Comparison of ENCODE assay signal across 20 cellular contexts in genomic region chr14:68165274-68165843, GRCh38.
DNase-seq lines count a peak whose midpoint lies in the region; TF ChIP-seq lines count a peak whose summit lies in the region.
"Had no signal": no experiment of that assay in that cellular context is flagged by ENCODE, and none has a peak within 500 bp of the region (broad histone marks: within the 10 kb centered on the region; RNA-seq: fewer than 3 reads in every experiment).

No MANE protein-coding gene starts in this region.

- no peaks in the 10 kb centered on the region for H3K9me3 Mint-ChIP-seq in endodermal cell
- H3K9me3 Mint-ChIP-seq in nephron, result no peaks in the 10 kb centered on the region
- peaks cover 5% of the 10 kb centered on the region for H3K9me3 Mint-ChIP-seq in type B pancreatic cell
- H3K9me3 Mint-ChIP-seq: activated CD4-positive, alpha-beta T cell treated with anti-CD3 and anti-CD28 coated beads, Interleukin-2, amount 10 ng/mL, durations not matched to agents 24 days and 14 days; CD8-positive, alpha-beta T cell; naive thymus-derived CD8-positive, alpha-beta T cell; stimulated activated naive CD8-positive, alpha-beta T cell treated with anti-CD3 and anti-CD28 coated beads, Interleukin-15, amount 100 ng/mL, for 72 hours had no signal

- no peak for DNase-seq in LNCaP clone FGC (ENCODE audit: low read depth)
- no peak for DNase-seq in endodermal cell
- no peak for DNase-seq in type B pancreatic cell (ENCODE audit: extremely low spot score, unreplicated experiment)
- no peak for DNase-seq in iPS-NIHi11 (ENCODE audit: low spot score)
- no peak for DNase-seq in NCI-H82 (lab: John Stamatoyannopoulos, UW)
- no peak for DNase-seq in COLO668 (lab: John Stamatoyannopoulos, UW; ENCODE audit: unreplicated experiment)
- DNase-seq: activated CD4-positive, alpha-beta T cell treated with anti-CD3 and anti-CD28 coated beads, Interleukin-2, amount 10 ng/mL, durations not matched to agents 24 days and 14 days; adrenal gland; CD8-positive, alpha-beta T cell; central memory CD4-positive, alpha-beta T cell; effector CD8-positive, alpha-beta T cell; lower lobe of right lung; naive thymus-derived CD8-positive, alpha-beta T cell; NCI-H2029 treated with DMSO at 0.1 percent for 48 hours; NCI-H446 treated with DMSO at 0.1 percent for 48 hours; stimulated activated CD4-positive, alpha-beta T cell treated with anti-CD3 and anti-CD28 coated beads, Interleukin-4, amount 100 ng/mL, for 1 hour; stimulated activated naive CD8-positive, alpha-beta T cell treated with anti-CD3 and anti-CD28 coated beads, Interleukin-15, amount 100 ng/mL, for 72 hours had no signal

- 88% methylated on average over 1 of the region's 2 CpGs; no CpG with 5 or more reads in 1 of the 2 experiments for WGBS in endodermal cell (ENCODE audit: insufficient coverage in 1 of 2, insufficient read length in 1 of 2), 2 experiments

- H3K4me3 ChIP-seq in LNCaP clone FGC (ENCODE audit: low read depth, low read length), result 0 out of 2 replicates have a peak overlapping the region, but pooled peaks have one; percentile 22
- H3K4me3 ChIP-seq in endodermal cell (ENCODE audit: low read length), result no peak overlapping the region
- H3K4me3 ChIP-seq: adrenal gland, K562, lower lobe of right lung had no signal

- H3K27ac ChIP-seq in endodermal cell (ENCODE audit: low read depth, low read length), result no peak overlapping the region
- H3K27ac ChIP-seq: lower lobe of right lung, RWPE1 had no signal

- H3K4me1 Mint-ChIP-seq in endodermal cell (peaks cover 24% of the 10 kb centered on the region), nephron (peaks cover 80% of the 10 kb centered on the region), type B pancreatic cell (ENCODE audit: unreplicated experiment) (peaks cover 58% of the 10 kb centered on the region)
- H3K4me1 Mint-ChIP-seq: activated CD4-positive, alpha-beta T cell treated with anti-CD3 and anti-CD28 coated beads, Interleukin-2, amount 10 ng/mL, durations not matched to agents 24 days and 14 days; naive thymus-derived CD8-positive, alpha-beta T cell; stimulated activated naive CD8-positive, alpha-beta T cell treated with anti-CD3 and anti-CD28 coated beads, Interleukin-15, amount 100 ng/mL, for 72 hours had no signal

- H3K27me3 Mint-ChIP-seq in endodermal cell (ENCODE audit: insufficient read depth) (no peaks in the 10 kb centered on the region), nephron (ENCODE audit: low read depth) (no peaks in the 10 kb centered on the region), type B pancreatic cell (no peaks in the 10 kb centered on the region)
- H3K27me3 Mint-ChIP-seq: activated CD4-positive, alpha-beta T cell treated with anti-CD3 and anti-CD28 coated beads, Interleukin-2, amount 10 ng/mL, durations not matched to agents 24 days and 14 days; naive thymus-derived CD8-positive, alpha-beta T cell; stimulated activated naive CD8-positive, alpha-beta T cell treated with anti-CD3 and anti-CD28 coated beads, Interleukin-15, amount 100 ng/mL, for 72 hours had no signal

- no peaks in the 10 kb centered on the region for H3K9me3 ChIP-seq in endodermal cell (ENCODE audit: control insufficient read depth, low read length)
- H3K9me3 ChIP-seq: adrenal gland, lower lobe of right lung had no signal

- no peak for TF ChIP-seq CTCF in LNCaP clone FGC (IDR thresholded peaks at IDR 0.05; ENCODE audit: control insufficient read depth, extremely low read depth, insufficient read depth)
- no peak for TF ChIP-seq CTCF in endodermal cell (conservative IDR thresholded peaks at IDR 0.05)
- no peak for TF ChIP-seq CTCF in nephron (IDR thresholded peaks at IDR 0.05; ENCODE audit: unreplicated experiment in 3 of 3)
- no peak for TF ChIP-seq CTCF in type B pancreatic cell (conservative IDR thresholded peaks at IDR 0.05)

- H3K36me3 Mint-ChIP-seq in endodermal cell (ENCODE audit: low read depth) (no peaks in the 10 kb centered on the region), nephron (ENCODE audit: low read depth) (no peaks in the 10 kb centered on the region), type B pancreatic cell (peaks cover 11% of the 10 kb centered on the region)
- H3K36me3 Mint-ChIP-seq: CD8-positive, alpha-beta T cell; naive thymus-derived CD8-positive, alpha-beta T cell had no signal

- no peaks in the 10 kb centered on the region for H3K36me3 ChIP-seq in endodermal cell (ENCODE audit: control insufficient read depth, insufficient read depth, low read length)
- H3K36me3 ChIP-seq: adrenal gland, lower lobe of right lung had no signal

- H3K9ac ChIP-seq in endodermal cell (ENCODE audit: extremely low read depth, low read length, poor library complexity, severe bottlenecking), result no peak overlapping the region

- H3K4me3 Mint-ChIP-seq in endodermal cell (no peak overlapping the region), nephron (no peak overlapping the region), type B pancreatic cell (peak overlapping the region; percentile 48)
- H3K4me3 Mint-ChIP-seq: activated CD4-positive, alpha-beta T cell treated with anti-CD3 and anti-CD28 coated beads, Interleukin-2, amount 10 ng/mL, durations not matched to agents 24 days and 14 days; CD8-positive, alpha-beta T cell; naive thymus-derived CD8-positive, alpha-beta T cell; stimulated activated naive CD8-positive, alpha-beta T cell treated with anti-CD3 and anti-CD28 coated beads, Interleukin-15, amount 100 ng/mL, for 72 hours had no signal

- H3K27ac Mint-ChIP-seq in endodermal cell (peak overlapping the region; percentile 40), nephron (peak overlapping the region; percentile 91 to 98 (median 93)), type B pancreatic cell (peak overlapping the region; percentile 85)
- H3K27ac Mint-ChIP-seq: activated CD4-positive, alpha-beta T cell treated with anti-CD3 and anti-CD28 coated beads, Interleukin-2, amount 10 ng/mL, durations not matched to agents 24 days and 14 days; CD8-positive, alpha-beta T cell; naive thymus-derived CD8-positive, alpha-beta T cell; stimulated activated naive CD8-positive, alpha-beta T cell treated with anti-CD3 and anti-CD28 coated beads, Interleukin-15, amount 100 ng/mL, for 72 hours had no signal

- no peaks in the 10 kb centered on the region for H3K4me1 ChIP-seq in endodermal cell (ENCODE audit: control insufficient read depth, insufficient read depth, low read length)

- H3K27me3 ChIP-seq in endodermal cell (ENCODE audit: control insufficient read depth, insufficient read depth, low read length, poor library complexity, severe bottlenecking), result no peaks in the 10 kb centered on the region
- H3K27me3 ChIP-seq: adrenal gland had no signal

Comparison
In these comparisons a context has a peak if more than half of its experiments do, and no peak if none do; other contexts are left out.
1. H3K27ac Mint-ChIP-seq: peak in every context shown above with its lines; median percentile 93 in nephron; 85 in type B pancreatic cell; 40 in endodermal cell.